Comparison of ENCODE assay signal across 24 cellular contexts in the genomic region with DNA sequence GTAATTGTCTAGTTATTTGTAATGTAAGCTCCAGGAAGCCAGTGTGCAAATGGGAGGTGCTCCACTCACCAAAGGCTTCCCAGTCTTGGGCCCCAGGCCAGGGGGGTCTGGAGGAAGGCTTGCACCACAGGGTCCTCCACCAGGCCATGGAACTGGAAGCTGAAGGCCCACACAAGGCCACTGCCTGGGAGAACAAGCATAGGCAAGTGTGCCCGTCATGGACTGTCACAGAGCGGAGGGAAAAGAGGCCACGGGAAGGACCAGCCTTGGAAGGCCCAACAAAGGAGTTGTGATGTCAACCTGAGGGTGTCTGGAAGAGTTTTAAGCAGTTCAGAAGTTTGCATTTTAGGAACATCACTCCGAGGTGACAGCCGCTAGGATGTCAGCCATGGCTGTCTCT. TPM values are rescaled to one million over a fixed set of nuclear protein-coding genes. Genes with fewer than 3 reads are reported as not detected.
"Had no signal": no experiment of that assay in that cellular context is flagged by ENCODE, and none has a peak within 500 bp of the region (broad histone marks: within the 10 kb centered on the region; RNA-seq: fewer than 3 reads in every experiment).

No MANE protein-coding gene starts in this region.

- H3K4me3 Mint-ChIP-seq: activated CD4-positive, alpha-beta T cell treated with anti-CD3 and anti-CD28 coated beads for 36 hours; activated naive CD8-positive, alpha-beta T cell; effector memory CD8-positive, alpha-beta T cell; stimulated activated naive CD8-positive, alpha-beta T cell treated with anti-CD3 and anti-CD28 coated beads, Interleukin-15, Interleukin-2, amounts not matched to agents 100 ng/mL and 50 ng/mL, for 24 hours had no signal

- DNase-seq: activated CD4-positive, alpha-beta T cell treated with anti-CD3 and anti-CD28 coated beads for 36 hours; activated CD8-positive, alpha-beta memory T cell treated with anti-CD3 and anti-CD28 coated beads for 24 hours; activated CD8-positive, alpha-beta memory T cell treated with anti-CD3 and anti-CD28 coated beads, Interleukin-2, amount 50 U/mL, for 48 hours; activated gamma-delta T cell; activated T-cell treated with anti-CD3 and anti-CD28 coated beads, Interleukin-2, amount 50 U/mL, for 48 hours; caudate nucleus; effector memory CD8-positive, alpha-beta T cell; esophagus squamous epithelium; left colon; psoas muscle; right cardiac atrium; uterus had no signal

- FAIRE-seq: TTC549 had no signal

- H3K27me3 Mint-ChIP-seq: activated CD4-positive, alpha-beta T cell treated with anti-CD3 and anti-CD28 coated beads for 36 hours; activated naive CD8-positive, alpha-beta T cell; effector memory CD8-positive, alpha-beta T cell; stimulated activated naive CD8-positive, alpha-beta T cell treated with anti-CD3 and anti-CD28 coated beads, Interleukin-15, Interleukin-2, amounts not matched to agents 100 ng/mL and 50 ng/mL, for 24 hours had no signal

- H3K9me3 ChIP-seq: body of pancreas, esophagus squamous epithelium, psoas muscle, tibial nerve, uterus had no signal

- ATAC-seq: activated CD4-positive, alpha-beta T cell treated with anti-CD3 and anti-CD28 coated beads for 36 hours; body of pancreas; effector memory CD8-positive, alpha-beta T cell; left colon; psoas muscle; right cardiac atrium had no signal

- H3K9me3 Mint-ChIP-seq: mesothelial cell of epicardium; neural progenitor cell; stimulated activated naive CD8-positive, alpha-beta T cell treated with anti-CD3 and anti-CD28 coated beads, Interleukin-15, Interleukin-2, amounts not matched to agents 100 ng/mL and 50 ng/mL, for 24 hours; T-helper 2 cell treated with Interferon-gamma antibody and Interleukin-4, amounts not matched to agents 5 μg/mL and 100 μg/mL, for 36 hours had no signal

- H3K27me3 ChIP-seq: body of pancreas, esophagus squamous epithelium, neural progenitor cell, tibial nerve, uterus had no signal

- H3K36me3 Mint-ChIP-seq: mesothelial cell of epicardium had no signal

- H3K27ac Mint-ChIP-seq: activated CD4-positive, alpha-beta T cell treated with anti-CD3 and anti-CD28 coated beads for 36 hours had no signal

- H3K27ac ChIP-seq: esophagus squamous epithelium, neural progenitor cell, psoas muscle, tibial nerve, uterus had no signal

RNA-seq across cellular contexts. Expression of a gene that starts 29.5 kb away (rescaled TPM):
- total RNA-seq: skeletal muscle tissue had no signal

RNA-seq across cellular contexts. Expression of a gene that starts 37.9 kb away (rescaled TPM):
- total RNA-seq: activated CD4-positive, alpha-beta T cell treated with anti-CD3 and anti-CD28 coated beads for 36 hours; body of pancreas; dermis microvascular lymphatic vessel endothelial cell; esophagus squamous epithelium; left colon; mesothelial cell of epicardium; osteocyte; psoas muscle; right cardiac atrium; skeletal muscle tissue; tibial nerve had no signal

RNA-seq across cellular contexts. Expression of a gene that starts 48.8 kb away (rescaled TPM):
- total RNA-seq: activated CD4-positive, alpha-beta T cell treated with anti-CD3 and anti-CD28 coated beads for 36 hours; body of pancreas; dermis microvascular lymphatic vessel endothelial cell; esophagus squamous epithelium; left colon; lung; mesothelial cell of epicardium; osteocyte; psoas muscle; right cardiac atrium; skeletal muscle tissue; tibial nerve; uterus had no signal
